8 cellular contexts compared by ENCODE assay signal in genomic region chrX:154546354-154547244, GRCh38. TPM values are rescaled to one million over a fixed set of nuclear protein-coding genes. Genes with fewer than 3 reads are reported as not detected.
A peak's percentile ranks its signal among the peaks of the same experiment; 100 is the strongest.
DNase-seq lines count a peak whose midpoint lies in the region; ATAC-seq and TF ChIP-seq lines count a peak whose summit lies in the region.

TSS of gene G6PD (minus strand) at chrX:154546846. CDS start at chrX:154546155, 691 bp downstream.

- no peak for TF ChIP-seq RAD21 in Ishikawa (IDR thresholded peaks at IDR 0.05; ENCODE audit: low read depth)

- TF ChIP-seq EP300 in Ishikawa (IDR thresholded peaks at IDR 0.05; ENCODE audit: borderline replicate concordance): no peak

- peak; percentile 42 for ATAC-seq in GM21576 (IDR thresholded peaks at IDR 0.05; ENCODE audit: unreplicated experiment)
- ATAC-seq in Right ventricle myocardium inferior: peak; percentile 84

- intact Hi-C loops in Right ventricle myocardium inferior (cut with DNase I): no loop called here
- intact Hi-C loops in posterior vena cava (cut with DNase I): no loop called here

- in situ Hi-C loops in SK-MEL-5 (cut with HindIII; ENCODE audit: low pct_unique_long_range_greater_than_20kb, low sequenced_read_pairs): no loop called here

- DNase-seq in EL: peak; percentile 71
- peak; percentile 64 for DNase-seq in SK-MEL-5 (ENCODE audit: low read depth, low spot score)
- peak; percentile 81 for DNase-seq in activated naive CD4-positive, alpha-beta T cell treated with anti-CD3 and anti-CD28 coated beads, Interleukin-2, amount 50 U/mL, for 16 hours
- DNase-seq in Right ventricle myocardium inferior (ENCODE audit: missing footprints): no peak
- no peak for DNase-seq in posterior vena cava (ENCODE audit: low spot score)
- DNase-seq in ureter (ENCODE audit: low spot score): no peak

TF ChIP-seq in Ishikawa, 13 proteins besides CTCF, POLR2A, EP300 and RAD21:
- no peak for TF ChIP-seq FOXM1 (IDR thresholded peaks at IDR 0.05; ENCODE audit: borderline replicate concordance, low read depth)
- no peak for TF ChIP-seq EGR1 (IDR thresholded peaks at IDR 0.05)
- TF ChIP-seq CREB1 (IDR thresholded peaks at IDR 0.05; ENCODE audit: low read depth): no peak
- TF ChIP-seq ZBTB7A (IDR thresholded peaks at IDR 0.05; ENCODE audit: low read depth): no peak
- TF ChIP-seq MAX (IDR thresholded peaks at IDR 0.05): peak; percentile 32
- no peak for TF ChIP-seq CEBPB (IDR thresholded peaks at IDR 0.05)
- no peak for TF ChIP-seq TEAD4 (IDR thresholded peaks at IDR 0.05)
- TF ChIP-seq REST (IDR thresholded peaks at IDR 0.05; ENCODE audit: low read depth): no peak
- no peak for TF ChIP-seq NFIC (IDR thresholded peaks at IDR 0.05)
- TF ChIP-seq TAF1 (IDR thresholded peaks at IDR 0.05; ENCODE audit: low read depth): peak; percentile 39; the same call in 1 of the 2 replicates
- TF ChIP-seq, protein P1, sequence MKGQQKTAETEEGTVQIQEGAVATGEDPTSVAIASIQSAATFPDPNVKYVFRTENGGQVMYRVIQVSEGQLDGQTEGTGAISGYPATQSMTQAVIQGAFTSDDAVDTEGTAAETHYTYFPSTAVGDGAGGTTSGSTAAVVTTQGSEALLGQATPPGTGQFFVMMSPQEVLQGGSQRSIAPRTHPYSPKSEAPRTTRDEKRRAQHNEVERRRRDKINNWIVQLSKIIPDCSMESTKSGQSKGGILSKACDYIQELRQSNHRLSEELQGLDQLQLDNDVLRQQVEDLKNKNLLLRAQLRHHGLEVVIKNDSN (IDR thresholded peaks at IDR 0.05): no peak
- no peak for TF ChIP-seq YY1 (IDR thresholded peaks at IDR 0.05; ENCODE audit: low read depth)
- TF ChIP-seq TCF12 (IDR thresholded peaks at IDR 0.05; ENCODE audit: low read depth): no peak

RNA-seq across cellular contexts. Expression of gene G6PD, which starts in this region (rescaled TPM):
- 39.1 and 52.7 TPM in 2 replicates for total RNA-seq in SK-MEL-5 (2014; rRNA removed; shearing (Covaris generic))
- polyA plus RNA-seq in SK-MEL-5 (2015; cell fraction: cytosol; rRNA removed): 143 and 153 TPM in 2 replicates
- polyA plus RNA-seq in SK-MEL-5 (2015; cell fraction: nucleus; rRNA removed): 94.8 and 95.6 TPM in 2 replicates
- total RNA-seq in Right ventricle myocardium inferior (15.0 TPM), posterior vena cava (10 to 100 TPM; 51.9 to 55.4 TPM), ureter (52.3 TPM)

Comparison
In these comparisons a context has a peak if more than half of its experiments do, and no peak if none do; other contexts are left out.
1. DNase-seq: peak in EL (single experiment), SK-MEL-5 (single experiment) and activated naive CD4-positive, alpha-beta T cell treated with anti-CD3 and anti-CD28 coated beads, Interleukin-2, amount 50 U/mL, for 16 hours (single experiment); none in Right ventricle myocardium inferior (single experiment), posterior vena cava (single experiment) and ureter (single experiment).